Comparison of ENCODE assay signal across 27 cellular contexts in the genomic region with DNA sequence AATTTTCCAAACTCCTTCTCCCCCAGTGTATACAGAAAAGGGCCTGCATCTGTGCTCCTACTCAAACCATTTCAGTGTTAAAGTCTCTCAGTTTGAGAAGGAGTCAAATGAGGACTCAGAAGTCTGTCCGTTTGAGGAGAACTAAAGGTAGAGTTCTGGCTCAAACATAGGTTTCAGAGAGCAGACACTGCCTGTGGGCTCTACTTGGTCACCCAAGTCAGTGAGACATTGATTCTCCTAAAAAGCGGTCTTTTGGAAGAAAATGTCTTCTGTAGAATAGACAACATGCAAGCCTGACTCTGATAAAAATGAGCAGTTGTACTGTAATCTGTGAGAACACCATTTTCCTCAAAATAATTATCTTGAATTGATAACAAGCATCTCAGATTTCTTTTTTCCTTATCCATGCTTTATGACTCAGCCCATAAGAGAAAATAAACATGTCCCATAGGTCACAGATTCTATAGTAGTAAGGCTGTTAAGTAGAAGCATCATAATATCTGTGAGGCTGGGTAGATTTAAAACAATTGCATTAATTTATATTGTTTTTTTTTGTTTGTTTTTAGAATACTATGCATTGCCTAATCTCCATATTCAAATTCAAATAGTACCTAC.
"Had no signal": no experiment of that assay in that cellular context is flagged by ENCODE, and none has a peak within 500 bp of the region (broad histone marks: within the 10 kb centered on the region; RNA-seq: fewer than 3 reads in every experiment).

No MANE protein-coding gene starts in this region.

- ATAC-seq: activated T-helper 17 cell treated with anti-CD3 and anti-CD28 coated beads, Interleukin-2, amount 50 U/mL, for 72 hours; PC-3; T-cell had no signal

- H3K36me3 Mint-ChIP-seq: activated naive CD8-positive, alpha-beta T cell; T-cell had no signal

- H3K4me3 Mint-ChIP-seq: activated CD4-positive, alpha-beta memory T cell treated with anti-CD3 and anti-CD28 coated beads, Interleukin-2, amount 10 ng/mL, durations not matched to agents 7 days and 5 days; activated naive CD4-positive, alpha-beta T cell treated with anti-CD3 and anti-CD28 coated beads for 36 hours; activated naive CD8-positive, alpha-beta T cell; activated T-helper 17 cell treated with anti-CD3 and anti-CD28 coated beads, Interleukin-2, amount 50 U/mL, for 72 hours; T-cell had no signal

- H3K4me3 ChIP-seq: SK-N-MC had no signal

- H3K27ac Mint-ChIP-seq: activated CD4-positive, alpha-beta memory T cell treated with anti-CD3 and anti-CD28 coated beads, Interleukin-2, amount 10 ng/mL, durations not matched to agents 7 days and 5 days; activated naive CD4-positive, alpha-beta T cell treated with anti-CD3 and anti-CD28 coated beads for 36 hours; activated naive CD8-positive, alpha-beta T cell; activated T-helper 17 cell treated with anti-CD3 and anti-CD28 coated beads, Interleukin-2, amount 50 U/mL, for 72 hours; T-cell had no signal

- FAIRE-seq: RCC 7860, TTC549 had no signal

- H3K9me3 Mint-ChIP-seq: activated naive CD4-positive, alpha-beta T cell treated with anti-CD3 and anti-CD28 coated beads for 36 hours; activated T-helper 17 cell treated with anti-CD3 and anti-CD28 coated beads, Interleukin-2, amount 50 U/mL, for 72 hours had no signal

- H3K27ac ChIP-seq: SK-N-MC had no signal

- DNase-seq: activated CD4-positive, alpha-beta memory T cell treated with anti-CD3 and anti-CD28 coated beads, Interleukin-2, amount 10 ng/mL, durations not matched to agents 7 days and 5 days; activated CD4-positive, alpha-beta T cell treated with anti-CD3 and anti-CD28 coated beads, Interleukin-2, amount 50 U/mL, for 1 hour; activated CD4-positive, CD25-positive, alpha-beta regulatory T cell; activated gamma-delta T cell; activated naive CD4-positive, alpha-beta T cell treated with anti-CD3 and anti-CD28 coated beads for 36 hours; activated T-cell treated with anti-CD3 and anti-CD28 coated beads for 4 hours; activated T-cell treated with anti-CD3 and anti-CD28 coated beads, Interleukin-2, amount 50 U/mL, for 48 hours; cerebellar nuclear complex; MV-4-11; NCI-H1092 treated with DMSO at 0.1 percent for 48 hours; NCI-H1417 treated with DMSO at 0.1 percent for 48 hours; NCI-H1694; NCI-H2029; NCI-H2107; NCI-H2171 treated with DMSO at 0.1 percent for 48 hours; NCI-H226; NCI-H526; NCI-H82; PC-3; T-cell; T-helper 2 cell; T1000 had no signal

- H3K4me1 Mint-ChIP-seq: activated CD4-positive, alpha-beta memory T cell treated with anti-CD3 and anti-CD28 coated beads, Interleukin-2, amount 10 ng/mL, durations not matched to agents 7 days and 5 days; activated T-helper 17 cell treated with anti-CD3 and anti-CD28 coated beads, Interleukin-2, amount 50 U/mL, for 72 hours; T-cell had no signal

- H3K27me3 Mint-ChIP-seq: activated CD4-positive, alpha-beta memory T cell treated with anti-CD3 and anti-CD28 coated beads, Interleukin-2, amount 10 ng/mL, durations not matched to agents 7 days and 5 days; activated naive CD8-positive, alpha-beta T cell; activated T-helper 17 cell treated with anti-CD3 and anti-CD28 coated beads, Interleukin-2, amount 50 U/mL, for 72 hours; T-cell had no signal
